Comparison of ENCODE assay signal across 8 cellular contexts in the genomic region with DNA sequence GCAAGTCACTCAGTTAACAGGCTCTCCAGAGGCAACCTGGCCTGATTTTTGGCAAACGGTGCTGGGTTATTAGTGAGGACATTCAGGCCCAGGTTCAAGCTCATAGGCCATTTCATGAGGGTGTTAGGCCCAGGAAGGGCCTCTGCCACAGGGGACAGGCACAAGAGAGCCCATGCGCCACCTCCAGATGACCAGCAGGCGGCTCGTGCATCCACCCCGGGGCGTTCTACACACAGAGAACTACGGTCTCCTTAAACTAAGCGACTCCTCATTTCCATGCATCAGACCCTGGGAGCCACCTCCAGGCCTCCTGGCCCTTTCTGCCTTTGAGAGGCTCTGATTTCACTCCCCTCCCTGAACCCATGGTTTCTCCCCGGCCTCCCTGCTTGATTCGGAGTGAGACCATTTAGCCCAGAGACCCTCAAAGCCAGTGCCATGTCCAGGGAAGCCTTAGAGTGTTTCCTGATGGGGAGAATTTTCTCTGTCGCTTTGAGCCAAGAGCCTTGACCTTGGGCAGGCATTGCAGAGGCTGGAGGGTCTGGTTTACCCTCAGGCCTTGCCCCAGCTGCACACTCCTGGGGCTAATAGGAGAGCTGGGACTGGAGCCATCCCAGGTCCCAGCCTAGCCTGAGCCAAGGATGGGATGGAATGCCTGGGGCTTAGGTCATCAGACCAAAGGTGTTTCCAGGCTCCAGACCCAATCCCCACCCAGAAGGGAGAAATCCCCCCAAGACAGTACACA.
DNase-seq lines count a peak whose midpoint lies in the region; FAIRE-seq and TF ChIP-seq lines count a peak whose summit lies in the region.

No MANE protein-coding gene starts in this region.

- H4K20me1 ChIP-seq in PC-9 (ENCODE audit: insufficient read depth), result no peaks in the 10 kb centered on the region

- no peak for TF ChIP-seq POLR2A in GM12892 (IDR thresholded peaks at IDR 0.05; ENCODE audit: low read depth, low read length)

- H3K36me3 ChIP-seq in PC-9 (ENCODE audit: low read depth) (no peaks in the 10 kb centered on the region), iPS DF 6.9 (ENCODE audit: control insufficient read depth, insufficient read depth, low read length) (no peaks in the 10 kb centered on the region)

- no peak for FAIRE-seq in GM12892 (lab: Jason Lieb, UNC)

- no peak overlapping the region for H3K27ac ChIP-seq in AG04450 (ENCODE audit: low read depth, low read length)
- H3K27ac ChIP-seq in PC-9, result no peak overlapping the region
- H3K27ac ChIP-seq in iPS DF 6.9 (ENCODE audit: low read length), result no peak overlapping the region

- TF ChIP-seq CTCF in AG04450 (IDR thresholded peaks at IDR 0.05; ENCODE audit: low read depth, low read length) (peak; percentile 34), PC-9 (conservative IDR thresholded peaks at IDR 0.05) (peak; percentile 37; the same call in 1 of the 2 replicates)

- no peaks in the 10 kb centered on the region for H3K79me2 ChIP-seq in PC-9 (ENCODE audit: low read depth)

- BruUV-seq in PC-9 (replicated peaks; lab: Mats Ljungman, UMichigan), result no TSS peak

- in situ Hi-C loops in KBM-7 (cut with MboI; ENCODE audit: low pct_unique_long_range_greater_than_20kb, low sequenced_read_pairs), result no loop called here

- H3K9me2 ChIP-seq in PC-9 (ENCODE audit: insufficient read depth), result no peaks in the 10 kb centered on the region

- no peak for DNase-seq in AG04450 (ENCODE audit: low read depth, low spot score)
- peak; percentile 30 for DNase-seq in GM12892 (ENCODE audit: insufficient read length)
- DNase-seq in PC-9, result no peak
- DNase-seq in iPS DF 6.9 (ENCODE audit: low read depth, low spot score), result peak; percentile 20
- no peak for DNase-seq in NCI-H1048 (lab: John Stamatoyannopoulos, UW)
- no peak for DNase-seq in KBM-7
- DNase-seq in NCI-H2227 (lab: John Stamatoyannopoulos, UW; ENCODE audit: unreplicated experiment), result no peak
- DNase-seq in LoVo (ENCODE audit: low spot score), result no peak

- no CpG with 5 or more reads among the region's 11 CpGs for WGBS in iPS DF 6.9 (ENCODE audit: insufficient coverage, insufficient read length)

- no peaks in the 10 kb centered on the region for H3F3A ChIP-seq in PC-9 (ENCODE audit: insufficient read depth, low read depth)

- H3K27me3 ChIP-seq in AG04450 (ENCODE audit: control insufficient read depth, insufficient read depth, low read length), result no peaks in the 10 kb centered on the region
- H3K27me3 ChIP-seq in PC-9 (ENCODE audit: insufficient read depth, low read depth), result peaks cover 25% of the 10 kb centered on the region
- H3K27me3 ChIP-seq in iPS DF 6.9 (ENCODE audit: control insufficient read depth, insufficient read depth, low read length), result no peaks in the 10 kb centered on the region

- intact Hi-C loops in PC-9 (cut with micrococcal nuclease; ENCODE audit: unreplicated experiment), result no loop called here

- H3K4me2 ChIP-seq in PC-9, result no peak overlapping the region

- CTCF ChIA-PET in AG04450 (lab: Charles Lee) (interaction anchor here (0.5 kb wide), 1 partner anchor 530 kb away, joined by 3 read pairs; no protein-coding TSS in a partner anchor), PC-9 (lab: Charles Lee) (no interaction called here)

- POLR2A ChIA-PET in AG04450 (lab: Yijun Ruan, JAX) (no interaction called here), PC-9 (lab: Charles Lee; ENCODE audit: unreplicated experiment) (no interaction called here)

- H2AFZ ChIP-seq in PC-9, result no peak overlapping the region

- H3K9me3 ChIP-seq in AG04450 (ENCODE audit: control insufficient read depth, insufficient read depth, low read length), result no peaks in the 10 kb centered on the region; the same call in 1 of the 2 replicates
- no peaks in the 10 kb centered on the region for H3K9me3 ChIP-seq in PC-9 (ENCODE audit: insufficient read depth, low read depth)
- no peaks in the 10 kb centered on the region for H3K9me3 ChIP-seq in iPS DF 6.9 (ENCODE audit: control insufficient read depth, insufficient read depth, low read length)

- no peak overlapping the region for H3K4me3 ChIP-seq in AG04450 (ENCODE audit: low read depth, low read length)
- no peak overlapping the region for H3K4me3 ChIP-seq in PC-9
- no peak overlapping the region for H3K4me3 ChIP-seq in iPS DF 6.9 (ENCODE audit: low read length)

- H3K4me1 ChIP-seq in PC-9 (replicated peaks; ENCODE audit: insufficient read depth) (no peaks in the 10 kb centered on the region), iPS DF 6.9 (ENCODE audit: control insufficient read depth, insufficient read depth, low read length) (no peaks in the 10 kb centered on the region)

Comparison
In these comparisons a context has a peak if more than half of its experiments do, and no peak if none do; other contexts are left out.
1. DNase-seq: peak in GM12892 (single experiment) and iPS DF 6.9 (single experiment); none in AG04450 (single experiment), PC-9 (0 of 2), NCI-H1048 (single experiment), KBM-7 (single experiment), NCI-H2227 (single experiment) and LoVo (single experiment).